ENCODE assay signal across 11 cellular contexts in the genomic region with DNA sequence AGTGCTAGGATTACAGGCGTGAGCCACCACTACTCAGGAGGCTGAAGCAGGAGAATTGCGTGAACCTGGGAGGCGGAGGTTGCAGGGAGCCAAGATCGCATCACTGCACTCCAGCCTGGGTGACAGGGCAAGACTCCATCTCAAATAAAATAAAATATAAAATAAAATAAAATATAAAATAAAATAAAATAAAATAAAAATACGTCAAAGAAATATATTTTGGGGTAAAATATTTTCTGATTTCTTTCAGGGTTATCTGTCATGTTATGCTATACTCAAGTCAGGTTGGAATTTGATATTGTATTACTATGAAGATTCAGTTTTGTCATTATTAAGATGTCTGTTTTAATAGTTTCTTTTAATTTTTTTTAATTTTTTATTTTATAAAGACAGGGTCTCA.
"Had no signal": no experiment of that assay in that cellular context is flagged by ENCODE, and none has a peak within 500 bp of the region (broad histone marks: within the 10 kb centered on the region; RNA-seq: fewer than 3 reads in every experiment).

No MANE protein-coding gene starts in this region.

- H3K27ac Mint-ChIP-seq: GM23338, H9, HFFc6 had no signal

- ATAC-seq: GM23338, HCT116 had no signal

- DNase-seq: GM23248, GOT3, H7, H9, HCEC 1CT, HFFc6 had no signal

- FAIRE-seq: H1, H54 had no signal

- H3K4me1 ChIP-seq: HAP-1 had no signal

- H3K4me3 Mint-ChIP-seq: GM23338, H9, HFFc6 had no signal

- H3K9me3 Mint-ChIP-seq: GM23338, H9 had no signal

- H3K4me1 Mint-ChIP-seq: GM23338 had no signal

- H3K27ac ChIP-seq: GM23248 had no signal
